ENCODE assay signal across 16 cellular contexts in the genomic region with DNA sequence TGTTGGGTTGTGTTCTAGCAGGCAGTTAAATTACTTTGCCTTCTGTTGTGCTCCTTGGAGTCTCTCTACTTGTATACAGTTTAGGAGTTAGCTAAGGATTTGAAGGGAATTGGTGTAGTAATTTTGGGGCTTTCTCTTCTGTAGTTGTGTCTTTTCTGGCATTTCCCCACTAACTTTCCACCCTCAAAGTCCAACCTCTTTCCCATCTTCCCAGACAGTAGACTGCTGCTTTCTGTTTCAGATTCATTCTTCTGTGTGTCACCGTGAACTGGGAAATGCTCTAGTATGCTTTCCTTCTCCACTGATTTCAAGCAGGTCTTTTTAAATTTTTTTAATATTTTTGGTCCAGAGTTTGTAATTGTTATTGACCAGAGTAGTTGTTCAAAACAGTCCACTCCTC. TPM values are rescaled to one million over a fixed set of nuclear protein-coding genes. Genes with fewer than 3 reads are reported as not detected.
DNase-seq lines count a peak whose midpoint lies in the region; ATAC-seq, FAIRE-seq and TF ChIP-seq lines count a peak whose summit lies in the region.
"Had no signal": no experiment of that assay in that cellular context is flagged by ENCODE, and none has a peak within 500 bp of the region (broad histone marks: within the 10 kb centered on the region; RNA-seq: fewer than 3 reads in every experiment).

No MANE protein-coding gene starts in this region.

- 50 to 86% methylated on average over 1 of the region's 1 CpG for WGBS in gastroesophageal sphincter (ENCODE audit: low coverage in 1 of 2), 2 donors
- 88 to 100% methylated on average over 1 of the region's 1 CpG for WGBS in pancreas, 2 donors

- H3K9ac ChIP-seq in skeletal muscle tissue (ENCODE audit: low read depth in 1 of 3, low read length in 3 of 3), result no peak overlapping the region

- H3K9me3 Mint-ChIP-seq in brain, result peaks cover 0 to 3% (median 0%) of the 10 kb centered on the region in 5 experiments
- H3K9me3 Mint-ChIP-seq: GM23338 had no signal

- H3K4me3 Mint-ChIP-seq in brain, result no peak overlapping the region
- H3K4me3 Mint-ChIP-seq: GM23338 had no signal

- H3K27ac ChIP-seq in gastroesophageal sphincter (peak overlapping the region in 3 of 4 donors; percentile 44 to 71 (median 50)), skeletal muscle tissue (ENCODE audit: low read depth, low read length) (peak overlapping the region; percentile 98), vagina (peak overlapping the region; percentile 92), pancreas (no peak overlapping the region)
- H3K27ac ChIP-seq: C4-2B had no signal

- DNase-seq in vagina (ENCODE audit: extremely low spot score in 2 of 2), result no peak
- DNase-seq in pancreas, result no peak
- no peak for DNase-seq in HTR-8/SVneo (ENCODE audit: insufficient read length, low spot score)
- DNase-seq: MG63, NCI-H1092, NCI-H2081 treated with DMSO at 0.1 percent for 48 hours, NCI-H510A treated with DMSO at 0.1 percent for 48 hours had no signal

- H3K27me3 Mint-ChIP-seq in brain, result no peaks in the 10 kb centered on the region

- peaks cover 72% of the 10 kb centered on the region for H3K4me1 Mint-ChIP-seq in brain

- H3K4me3 ChIP-seq in gastroesophageal sphincter (no peak overlapping the region), skeletal muscle tissue (ENCODE audit: low read length in 3 of 3) (no peak overlapping the region), vagina (no peak overlapping the region), pancreas (no peak overlapping the region)
- H3K4me3 ChIP-seq: GM23338, MG63 had no signal

- H3K36me3 Mint-ChIP-seq in brain, result no peaks in the 10 kb centered on the region

- TF ChIP-seq POLR2A in gastroesophageal sphincter (IDR thresholded peaks at IDR 0.05) (no peak), vagina (IDR thresholded peaks at IDR 0.05) (no peak)

- H3K4me1 ChIP-seq in gastroesophageal sphincter (peaks cover 6 to 72% (median 14%) of the 10 kb centered on the region in 3 donors), skeletal muscle tissue (ENCODE audit: control insufficient read depth in 3 of 3, insufficient read depth in 3 of 3, low read length in 3 of 3) (peaks cover 48 to 54% (median 50%) of the 10 kb centered on the region in 3 donors), vagina (peaks cover 70% of the 10 kb centered on the region), pancreas (peaks cover 0 to 15% (median 6%) of the 10 kb centered on the region in 3 donors)

- H3K27me3 ChIP-seq in gastroesophageal sphincter, result no peaks in the 10 kb centered on the region
- H3K27me3 ChIP-seq in skeletal muscle tissue (ENCODE audit: control insufficient read depth in 3 of 3, insufficient read depth in 3 of 3, low read length in 3 of 3), result no peaks in the 10 kb centered on the region
- H3K27me3 ChIP-seq in vagina, result no peaks in the 10 kb centered on the region
- no peaks in the 10 kb centered on the region for H3K27me3 ChIP-seq in pancreas
- H3K27me3 ChIP-seq: MG63 had no signal

- TF ChIP-seq CTCF in brain (conservative IDR thresholded peaks at IDR 0.05) (no peak), gastroesophageal sphincter (IDR thresholded peaks at IDR 0.05) (no peak), vagina (IDR thresholded peaks at IDR 0.05) (no peak), pancreas (IDR thresholded peaks at IDR 0.05) (no peak)

- FAIRE-seq in pancreas (lab: Jason Lieb, UNC) (no peak), HTR-8/SVneo (lab: Jason Lieb, UNC) (no peak)
- FAIRE-seq: GM12892, HepG2 had no signal

- intact Hi-C loops in vagina (cut with DNase I) (loop anchor here (10.0 kb wide), 1 partner anchor 92 kb away; no protein-coding TSS in a partner anchor), pancreas (cut with DNase I) (no loop called here)

- TF ChIP-seq EP300 in gastroesophageal sphincter (IDR thresholded peaks at IDR 0.05), result no peak

- no peak for ATAC-seq in gastroesophageal sphincter
- no peak for ATAC-seq in pancreas
- no peak for ATAC-seq in HG03469 (IDR thresholded peaks at IDR 0.05; ENCODE audit: unreplicated experiment)
- ATAC-seq: GM23338, HCT116, HepG2 had no signal

- H3K36me3 ChIP-seq in gastroesophageal sphincter, result no peaks in the 10 kb centered on the region
- no peaks in the 10 kb centered on the region for H3K36me3 ChIP-seq in skeletal muscle tissue (ENCODE audit: control insufficient read depth in 3 of 3, insufficient read depth in 3 of 3, low read length in 3 of 3)
- H3K36me3 ChIP-seq in vagina, result no peaks in the 10 kb centered on the region
- no peaks in the 10 kb centered on the region for H3K36me3 ChIP-seq in pancreas
- H3K36me3 ChIP-seq: MG63 had no signal

- no peaks in the 10 kb centered on the region for H3K9me3 ChIP-seq in gastroesophageal sphincter
- H3K9me3 ChIP-seq in skeletal muscle tissue (ENCODE audit: control insufficient read depth in 3 of 3, low read length in 3 of 3), result no peaks in the 10 kb centered on the region
- no peaks in the 10 kb centered on the region for H3K9me3 ChIP-seq in vagina
- H3K9me3 ChIP-seq in pancreas, result no peaks in the 10 kb centered on the region

- peak overlapping the region in 3 of 5 experiments; percentile 3 to 35 (median 31) for H3K27ac Mint-ChIP-seq in brain
- H3K27ac Mint-ChIP-seq: GM23338 had no signal

RNA-seq across cellular contexts. Expression of a gene that starts 4.5 kb away (rescaled TPM):
- 14.9 TPM for polyA plus RNA-seq in brain (ENCODE audit: insufficient read depth, low read depth, low replicate concordance)
- total RNA-seq in gastroesophageal sphincter, result 10 to 100 TPM; 36.5 to 52.5 (median 50.8) TPM
- 37.6 TPM for total RNA-seq in skeletal muscle tissue
- total RNA-seq in vagina, result 65.8 TPM
- total RNA-seq in pancreas, result 1 to 10 TPM; 1.4 to 4.6 (median 2.6) TPM
- 1 to 10 TPM; 1.2 to 2.3 TPM for polyA plus RNA-seq in pancreas

Comparison
In these comparisons a context has a peak if more than half of its experiments do, and no peak if none do; other contexts are left out.
1. H3K27ac ChIP-seq: peak in gastroesophageal sphincter (3 of 4), skeletal muscle tissue (single experiment) and vagina (single experiment); none in pancreas (0 of 4).